Comparison of ENCODE assay signal across 17 cellular contexts in genomic region chr4:71498624-71499023, GRCh38.
DNase-seq lines count a peak whose midpoint lies in the region; ATAC-seq and TF ChIP-seq lines count a peak whose summit lies in the region.
"Had no signal": no experiment of that assay in that cellular context is flagged by ENCODE, and none has a peak within 500 bp of the region (broad histone marks: within the 10 kb centered on the region; RNA-seq: fewer than 3 reads in every experiment).

No MANE protein-coding gene starts in this region.

- no peak overlapping the region for H3K4me3 ChIP-seq in IMR-90 (ENCODE audit: insufficient read depth, low read depth, low read length)
- no peak overlapping the region for H3K4me3 ChIP-seq in adipocyte (ENCODE audit: low read length)
- no peak overlapping the region for H3K4me3 ChIP-seq in mesenchymal stem cell (ENCODE audit: insufficient read depth in 1 of 2, low read depth in 1 of 2, low read length in 2 of 2)
- H3K4me3 ChIP-seq: GM12878 had no signal

- CTCF ChIA-PET in IMR-90 (lab: Yijun Ruan, JAX): interaction anchor here (0.8 kb wide), 1 partner anchor 16 kb away, joined by 3 read pairs; no protein-coding TSS in a partner anchor

- H3K9ac ChIP-seq in IMR-90 (ENCODE audit: low read depth, low read length): no peak overlapping the region
- no peak overlapping the region for H3K9ac ChIP-seq in adipocyte (ENCODE audit: low read length)
- no peak overlapping the region for H3K9ac ChIP-seq in mesenchymal stem cell (ENCODE audit: low read length)

- H4K5ac ChIP-seq in IMR-90 (ENCODE audit: low read depth, low read length): no peak overlapping the region; the same call in 1 of the 2 replicates

- H3K18ac ChIP-seq in IMR-90 (ENCODE audit: low read depth, low read length) (peak overlapping the region; percentile 79), mesenchymal stem cell (ENCODE audit: low read depth in 1 of 2, low read length in 2 of 2) (no peak overlapping the region)

- no peaks in the 10 kb centered on the region for H3K27me3 ChIP-seq in IMR-90 (ENCODE audit: control insufficient read depth, insufficient read depth, low read length)
- no peaks in the 10 kb centered on the region for H3K27me3 ChIP-seq in adipocyte (replicated peaks; ENCODE audit: control insufficient read depth, insufficient read depth, low read length)
- no peaks in the 10 kb centered on the region for H3K27me3 ChIP-seq in mesenchymal stem cell (ENCODE audit: control insufficient read depth in 1 of 2, insufficient read depth in 1 of 2, low read length in 2 of 2)

- H3K14ac ChIP-seq in IMR-90 (replicated peaks; ENCODE audit: low read depth, low read length): no peak overlapping the region
- H3K14ac ChIP-seq in mesenchymal stem cell (ENCODE audit: low read length in 2 of 2): no peak overlapping the region

- no peak overlapping the region for H2AK9ac ChIP-seq in IMR-90 (replicated peaks; ENCODE audit: low read depth, low read length, poor library complexity)

- intact Hi-C loops in IMR-90 (cut with micrococcal nuclease): no loop called here

- BruUV-seq in IMR-90 (replicated peaks; lab: Mats Ljungman, UMichigan): no TSS peak

- H3K56ac ChIP-seq in IMR-90 (ENCODE audit: extremely low read depth, insufficient read depth, low read length): peak overlapping the region; percentile 20; the same call in 1 of the 2 replicates

- in situ Hi-C loops in IMR-90 (cut with MboI; ENCODE audit: low sequenced_read_pairs): no loop called here

- H4K20me1 ChIP-seq in IMR-90 (ENCODE audit: insufficient read depth, low read length): no peaks in the 10 kb centered on the region

- no peak for TF ChIP-seq CTCF in IMR-90 (conservative IDR thresholded peaks at IDR 0.05; ENCODE audit: low read depth, low read length)

- peak; percentile 60 for ATAC-seq in IMR-90 (ENCODE audit: low read depth)
- no peak for ATAC-seq in HG02852 (IDR thresholded peaks at IDR 0.05; ENCODE audit: unreplicated experiment)
- ATAC-seq in HG03378 (IDR thresholded peaks at IDR 0.05; ENCODE audit: unreplicated experiment): no peak
- ATAC-seq: GM12878, HepG2 had no signal

- no peak overlapping the region for H2BK12ac ChIP-seq in mesenchymal stem cell (ENCODE audit: low read length in 2 of 2)

- H2BK20ac ChIP-seq in IMR-90 (ENCODE audit: low read depth, low read length): 0 out of 2 replicates have a peak overlapping the region, but pooled peaks have one; percentile 8

- no peak overlapping the region for H2AFZ ChIP-seq in IMR-90 (replicated peaks; ENCODE audit: low read length, poor library complexity)
- H2AFZ ChIP-seq in mesenchymal stem cell (ENCODE audit: low read depth, low read length): no peak overlapping the region

- H3K4ac ChIP-seq in IMR-90 (ENCODE audit: low read depth, low read length) (no peak overlapping the region), mesenchymal stem cell (ENCODE audit: low read depth in 1 of 2, low read length in 2 of 2) (no peak overlapping the region)

- POLR2A ChIA-PET in IMR-90 (lab: Charles Lee; ENCODE audit: unreplicated experiment): interaction anchor here (0.5 kb wide), 1 partner anchor 55 kb away, joined by 19 read pairs; no protein-coding TSS in a partner anchor

- H3K36me3 ChIP-seq in IMR-90 (ENCODE audit: control insufficient read depth, insufficient read depth, low read length) (peaks cover 9% of the 10 kb centered on the region), adipocyte (ENCODE audit: control insufficient read depth, insufficient read depth, low read length, severe bottlenecking) (no peaks in the 10 kb centered on the region), mesenchymal stem cell (ENCODE audit: control insufficient read depth in 1 of 2, insufficient read depth in 2 of 2, low read depth in 1 of 2, low read length in 2 of 2) (no peaks in the 10 kb centered on the region)

- DNase-seq in IMR-90 (peak; percentile 8), adipocyte (ENCODE audit: low read depth) (peak; percentile 6), mesenchymal stem cell (peak; percentile 61), putamen (ENCODE audit: low spot score) (peak; percentile 24), COLO668 (lab: John Stamatoyannopoulos, UW; ENCODE audit: unreplicated experiment) (no peak), SK-N-DZ (ENCODE audit: low spot score) (no peak)
- DNase-seq: ACHN; AML-193; CD4-positive, alpha-beta T cell; DMS79 treated with DMSO at 0.1 percent for 48 hours; H9; KG1 had no signal

- H3K4me2 ChIP-seq in IMR-90 (ENCODE audit: low read depth, low read length) (peak overlapping the region; percentile 7; the same call in 1 of the 2 replicates), mesenchymal stem cell (ENCODE audit: low read length, poor library complexity, severe bottlenecking) (no peak overlapping the region)

- H4K8ac ChIP-seq in IMR-90 (ENCODE audit: low read depth in 2 of 2, low read length in 2 of 2): no peak overlapping the region
- no peak overlapping the region for H4K8ac ChIP-seq in mesenchymal stem cell (ENCODE audit: low read length)

- H3K23ac ChIP-seq in IMR-90 (ENCODE audit: low read depth, low read length) (no peak overlapping the region), mesenchymal stem cell (ENCODE audit: low read length in 2 of 2) (no peak overlapping the region)

- H3K27ac ChIP-seq in IMR-90 (ENCODE audit: insufficient read depth, low read length): peak overlapping the region; percentile 51; the same call in 1 of the 2 replicates
- no peak overlapping the region for H3K27ac ChIP-seq in mesenchymal stem cell (ENCODE audit: low read length, poor library complexity, severe bottlenecking)
- H3K27ac ChIP-seq: C4-2B had no signal

- H4K91ac ChIP-seq in IMR-90 (ENCODE audit: insufficient read depth, low read depth, low read length) (no peak overlapping the region), mesenchymal stem cell (ENCODE audit: low read length) (no peak overlapping the region)

- H2BK120ac ChIP-seq in IMR-90 (ENCODE audit: low read depth, low read length) (peak overlapping the region; percentile 4; the same call in 1 of the 2 replicates), mesenchymal stem cell (ENCODE audit: low read depth, low read length) (no peak overlapping the region)

- H3K4me1 ChIP-seq in IMR-90 (ENCODE audit: control insufficient read depth, insufficient read depth, low read length) (peaks cover 3% of the 10 kb centered on the region; the same call in 1 of the 2 replicates), adipocyte (ENCODE audit: control insufficient read depth, insufficient read depth, low read length) (no peaks in the 10 kb centered on the region), mesenchymal stem cell (ENCODE audit: control insufficient read depth, insufficient read depth, low read depth, low read length) (no peaks in the 10 kb centered on the region)

- no peak for TF ChIP-seq POLR2A in IMR-90 (IDR thresholded peaks at IDR 0.05; ENCODE audit: low read depth, low read length)

- dilution Hi-C loops in IMR-90 (cut with HindIII; ENCODE audit: low sequenced_read_pairs, unreplicated experiment): no loop called here

- TF ChIP-seq RAD21 in IMR-90 (IDR thresholded peaks at IDR 0.05; ENCODE audit: low read length): no peak

- H3K9me3 ChIP-seq in IMR-90 (ENCODE audit: control insufficient read depth, insufficient read depth, low read length): no peaks in the 10 kb centered on the region
- H3K9me3 ChIP-seq in adipocyte (ENCODE audit: control insufficient read depth, low read length): no peaks in the 10 kb centered on the region
- H3K9me3 ChIP-seq in mesenchymal stem cell (ENCODE audit: control insufficient read depth, low read length): no peaks in the 10 kb centered on the region

- H2AK5ac ChIP-seq in IMR-90 (ENCODE audit: low read depth, low read length) (no peak overlapping the region), mesenchymal stem cell (ENCODE audit: low read length, severe bottlenecking) (no peak overlapping the region)

- H3K79me1 ChIP-seq in IMR-90 (ENCODE audit: low read depth in 1 of 2, low read length in 2 of 2) (peaks cover 0 to 16% of the 10 kb centered on the region in 2 experiments; a peak in 1 of 4 replicates), mesenchymal stem cell (replicated peaks; ENCODE audit: low read length, poor library complexity, severe bottlenecking) (no peaks in the 10 kb centered on the region)

- H2BK15ac ChIP-seq in IMR-90 (ENCODE audit: low read depth, low read length) (no peak overlapping the region), mesenchymal stem cell (ENCODE audit: low read depth, poor library complexity, severe bottlenecking) (no peak overlapping the region)

- H3K9me1 ChIP-seq in IMR-90 (ENCODE audit: insufficient read depth, low read length): no peaks in the 10 kb centered on the region; the same call in none of the 2 replicates

- peak overlapping the region; percentile 27 for H2BK5ac ChIP-seq in IMR-90 (ENCODE audit: low read depth, low read length, poor library complexity, severe bottlenecking)
- H2BK5ac ChIP-seq in mesenchymal stem cell (ENCODE audit: low read depth, low read length, poor library complexity, severe bottlenecking): no peak overlapping the region

TF ChIP-seq in IMR-90, 13 proteins besides CTCF, POLR2A, EP300 and RAD21:
- TF ChIP-seq FOS (IDR thresholded peaks at IDR 0.05; ENCODE audit: low read depth, low read length) (no peak), USF2 (IDR thresholded peaks at IDR 0.05; ENCODE audit: low read depth, low read length) (no peak), RFX5 (IDR thresholded peaks at IDR 0.05; ENCODE audit: low read depth, low read length) (no peak)

Comparison
In these comparisons a context has a peak if more than half of its experiments do, and no peak if none do; other contexts are left out.
1. DNase-seq: peak in IMR-90 (single experiment), adipocyte (single experiment), mesenchymal stem cell (single experiment) and putamen (single experiment); none in COLO668 (single experiment) and SK-N-DZ (single experiment).